8 cellular contexts compared by ENCODE assay signal in genomic region chr14:50955373-50956043, GRCh38. TPM values are rescaled to one million over a fixed set of nuclear protein-coding genes. Genes with fewer than 3 reads are reported as not detected.
A peak's percentile ranks its signal among the peaks of the same experiment; 100 is the strongest.
DNase-seq lines count a peak whose midpoint lies in the region; ATAC-seq and TF ChIP-seq lines count a peak whose summit lies in the region.

No MANE protein-coding gene starts in this region.

- no peaks in the 10 kb centered on the region for H3K9me3 ChIP-seq in Panc1 (ENCODE audit: control insufficient read depth, insufficient read depth, low read depth, low read length)
- H3K9me3 ChIP-seq in mesodermal cell (ENCODE audit: control insufficient read depth, low read length): no peaks in the 10 kb centered on the region

- intact Hi-C loops in Panc1 (cut with micrococcal nuclease; ENCODE audit: unreplicated experiment): loop anchor here (10.0 kb wide), 2 partner anchors 139 to 259 kb away; partner anchors contain the start of gene TRIM9

- ATAC-seq in Panc1: peak; percentile 92

- peak; percentile 68 for DNase-seq in DMS 273 treated with DMSO at 0.1 percent for 48 hours (lab: John Stamatoyannopoulos, UW)
- peak; percentile 80 for DNase-seq in HT-29 (ENCODE audit: low spot score)
- DNase-seq in Panc1 (ENCODE audit: low read depth, low spot score): peak; percentile 75
- DNase-seq in dermis microvascular lymphatic vessel endothelial cell (ENCODE audit: low read depth in 2 of 2): peak; percentile 11 to 88
- peak; percentile 82 for DNase-seq in ureter (ENCODE audit: low spot score)
- DNase-seq in activated gamma-delta T cell treated with Interleukin-2 at 50 U/mL for 16 hours: no peak
- DNase-seq in activated effector memory CD4-positive, alpha-beta T cell treated with Interleukin-2 at 50 U/mL for 16 hours: no peak

- no TSS peak for BruUV-seq in Panc1 (replicated peaks; lab: Mats Ljungman, UMichigan)

- TF ChIP-seq CTCF in Panc1 (IDR thresholded peaks at IDR 0.05): peak; percentile 44

- in situ Hi-C loops in Panc1 (cut with HindIII; ENCODE audit: low pct_unique_long_range_greater_than_20kb, low sequenced_read_pairs): no loop called here

- POLR2A ChIA-PET in Panc1 (lab: Charles Lee): no interaction called here

- H3K4me1 ChIP-seq in Panc1 (ENCODE audit: control insufficient read depth, insufficient read depth, low read length): no peaks in the 10 kb centered on the region
- H3K4me1 ChIP-seq in mesodermal cell (ENCODE audit: control insufficient read depth, insufficient read depth, low read length, poor library complexity, severe bottlenecking): peaks cover 7% of the 10 kb centered on the region

- H3K36me3 ChIP-seq in Panc1 (ENCODE audit: control insufficient read depth, insufficient read depth, low read length) (no peaks in the 10 kb centered on the region), mesodermal cell (ENCODE audit: control insufficient read depth, insufficient read depth, low read length) (no peaks in the 10 kb centered on the region)

- H3K27me3 ChIP-seq in Panc1 (ENCODE audit: control insufficient read depth, insufficient read depth, low read length): no peaks in the 10 kb centered on the region

- H3K27ac ChIP-seq in Panc1 (ENCODE audit: low read length): no peak overlapping the region
- H3K27ac ChIP-seq in mesodermal cell (ENCODE audit: low read depth, low read length, severe bottlenecking): peak overlapping the region; percentile 95

- WGBS in mesodermal cell (ENCODE audit: insufficient coverage in 2 of 2), 2 experiments: 70 to 79% methylated on average over 4 to 5 of the region's 5 CpGs

- CTCF ChIA-PET in Panc1 (lab: Charles Lee): no interaction called here

- H3K4me3 ChIP-seq in Panc1 (ENCODE audit: low read depth in 2 of 2, low read length in 2 of 2): no peak overlapping the region
- H3K4me3 ChIP-seq in mesodermal cell (ENCODE audit: extremely low read depth, insufficient read depth, low read length, poor library complexity, severe bottlenecking): no peak overlapping the region

RNA-seq across cellular contexts. Expression of gene PYGL, which starts 11.2 kb away (rescaled TPM):
- total RNA-seq in HT-29 (2014; rRNA removed; shearing (Covaris generic)): 36.8 and 44.5 TPM in 2 replicates
- total RNA-seq in Panc1 (2021; ENCODE audit: unreplicated experiment) (23.0 TPM), dermis microvascular lymphatic vessel endothelial cell (73.3 and 82.7 TPM in 2 replicates), ureter (58.6 TPM)
- polyA plus RNA-seq in Panc1 (2012; ENCODE audit: insufficient read length): 25.1 TPM
- polyA plus RNA-seq in mesodermal cell (2013, experiment 1 of 2): 22.0 TPM
- polyA plus RNA-seq in mesodermal cell (2013, experiment 2 of 2): 19.6 TPM

Comparison
In these comparisons a context has a peak if more than half of its experiments do, and no peak if none do; other contexts are left out.
1. DNase-seq: peak in DMS 273 treated with DMSO at 0.1 percent for 48 hours (single experiment), HT-29 (single experiment), Panc1 (single experiment), dermis microvascular lymphatic vessel endothelial cell (2 of 2) and ureter (single experiment); none in activated gamma-delta T cell treated with Interleukin-2 at 50 U/mL for 16 hours (single experiment) and activated effector memory CD4-positive, alpha-beta T cell treated with Interleukin-2 at 50 U/mL for 16 hours (single experiment).